ENCODE assay signal across 7 cellular contexts in the genomic region with DNA sequence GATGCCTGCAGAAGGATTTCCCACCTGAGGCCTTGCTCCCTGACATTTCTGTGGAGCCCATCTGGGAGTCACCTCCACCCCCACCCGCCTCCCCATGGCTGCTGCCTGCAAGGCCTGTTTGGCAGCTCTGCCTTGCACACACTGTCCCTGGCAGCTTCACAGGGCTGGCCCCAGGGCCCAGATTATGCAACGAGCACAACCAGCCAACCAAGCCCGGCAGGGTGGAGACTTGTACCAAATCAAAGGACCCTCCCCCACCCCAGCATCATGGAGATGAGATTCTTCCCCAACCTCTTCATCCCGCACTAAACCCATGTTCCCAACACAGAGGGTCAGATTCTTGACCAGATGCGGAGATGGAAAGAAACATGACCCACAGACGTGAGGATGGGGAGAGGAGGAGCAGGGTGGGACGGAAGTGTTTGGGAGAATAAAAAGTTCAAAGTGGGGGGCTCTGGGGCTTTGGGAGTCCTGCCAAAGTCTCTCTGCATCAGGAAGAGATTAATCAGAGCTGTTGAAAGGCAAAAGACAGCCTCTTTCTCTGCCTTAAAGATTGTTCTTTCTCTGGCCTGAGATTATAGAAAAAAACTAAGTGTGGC. TPM values are rescaled to one million over a fixed set of nuclear protein-coding genes. Genes with fewer than 3 reads are reported as not detected.
DNase-seq lines count a peak whose midpoint lies in the region; ATAC-seq, FAIRE-seq and TF ChIP-seq lines count a peak whose summit lies in the region.

No MANE protein-coding gene starts in this region.

- TF ChIP-seq POLR2A in Peyer's patch (IDR thresholded peaks at IDR 0.05) (no peak), GM12892 (IDR thresholded peaks at IDR 0.05; ENCODE audit: low read depth, low read length) (no peak)

- no peak for ATAC-seq in HG03159 (IDR thresholded peaks at IDR 0.05; ENCODE audit: unreplicated experiment)

- H3K36me3 ChIP-seq in GM23248 (ENCODE audit: low read depth) (peaks cover 5% of the 10 kb centered on the region; the same call in 1 of the 2 replicates), Peyer's patch (peaks cover 0 to 41% (median 0%) of the 10 kb centered on the region in 3 donors), neutrophil (peaks cover 33% of the 10 kb centered on the region)

- in situ Hi-C loops in GM23248 (cut with MboI), result no loop called here

- peak overlapping the region; percentile 51 for H3K4me2 ChIP-seq in GM23248 (ENCODE audit: unreplicated experiment)

- H3F3A ChIP-seq in GM23248 (ENCODE audit: insufficient read depth), result peaks cover 44% of the 10 kb centered on the region

- H3K9me2 ChIP-seq in GM23248 (ENCODE audit: insufficient read depth), result no peaks in the 10 kb centered on the region

- H3K27ac ChIP-seq in GM23248, result peak overlapping the region; percentile 69
- H3K27ac ChIP-seq in Peyer's patch, result peak overlapping the region; percentile 75 to 92 (median 92)
- peak overlapping the region; percentile 48 for H3K27ac ChIP-seq in neutrophil

- H3K79me2 ChIP-seq in GM23248 (ENCODE audit: insufficient read depth), result peaks cover 71% of the 10 kb centered on the region

- DNase-seq in GM23248 (peak; percentile 87), Peyer's patch (peak; percentile 40 to 81 (median 68)), fibroblast of gingiva (ENCODE audit: low read depth) (peak; percentile 95), GM12892 (ENCODE audit: insufficient read length) (no peak), NCI-H1092 (lab: John Stamatoyannopoulos, UW) (no peak)

- no peak for FAIRE-seq in GM12892 (lab: Jason Lieb, UNC)

- H4K20me1 ChIP-seq in GM23248 (ENCODE audit: insufficient read depth), result no peaks in the 10 kb centered on the region

- H3K4me3 ChIP-seq in GM23248 (peak overlapping the region; percentile 13; the same call in 1 of the 2 replicates), Peyer's patch (peak overlapping the region in 2 of 4 donors; percentile 23 to 25), neutrophil (ENCODE audit: low read depth in 1 of 2, low read length in 1 of 2) (no peak overlapping the region)

- H3K9me3 ChIP-seq in GM23248 (ENCODE audit: low read depth) (no peaks in the 10 kb centered on the region), Peyer's patch (no peaks in the 10 kb centered on the region), neutrophil (no peaks in the 10 kb centered on the region)

- 12 to 30% methylated on average over 7 of the region's 7 CpGs for WGBS in GM23248 (ENCODE audit: low coverage in 1 of 2, low lambda C conversion rate in 2 of 2, missing lambda C conversion rate in 2 of 2), 2 experiments

- no peak overlapping the region for H2AFZ ChIP-seq in GM23248

- H3K9ac ChIP-seq in GM23248, result peak overlapping the region; percentile 89

- TF ChIP-seq CTCF in Peyer's patch (IDR thresholded peaks at IDR 0.05) (no peak), neutrophil (IDR thresholded peaks at IDR 0.05) (no peak)

- peaks cover 32% of the 10 kb centered on the region for H3K4me1 ChIP-seq in GM23248 (ENCODE audit: insufficient read depth)
- peaks cover 0 to 52% (median 27%) of the 10 kb centered on the region in 4 donors for H3K4me1 ChIP-seq in Peyer's patch
- peaks cover 54% of the 10 kb centered on the region in 2 experiments for H3K4me1 ChIP-seq in neutrophil (ENCODE audit: control insufficient read depth in 1 of 2, insufficient read depth in 1 of 2, low read depth in 1 of 2, low read length in 1 of 2)

- H3K27me3 ChIP-seq in GM23248 (replicated peaks; ENCODE audit: insufficient read depth) (no peaks in the 10 kb centered on the region), Peyer's patch (no peaks in the 10 kb centered on the region), neutrophil (no peaks in the 10 kb centered on the region)

RNA-seq across cellular contexts. Expression of a gene that starts 3.8 kb away (rescaled TPM):
- total RNA-seq in GM23248 (2014; rRNA removed; shearing (Covaris generic)), result 85.1 and 88.5 TPM in 2 replicates
- polyA plus RNA-seq in GM23248 (2016; fragmentation: Nextera tagmentation; extraction: Ambion mirVana), result 28.9 and 29.3 TPM in 2 replicates
- 100 to 1,000 TPM; 124 to 193 (median 151) TPM for total RNA-seq in Peyer's patch
- 47.5 TPM for polyA plus RNA-seq in GM12892 (2012; ENCODE audit: missing spikeins)

RNA-seq across cellular contexts. Expression of a gene that starts 11.2 kb away (rescaled TPM):
- 38.1 and 47.3 TPM in 2 replicates for total RNA-seq in GM23248 (2014; rRNA removed; shearing (Covaris generic))
- polyA plus RNA-seq in GM23248 (2016; fragmentation: Nextera tagmentation; extraction: Ambion mirVana), result 27.6 and 29.2 TPM in 2 replicates
- 100 to 1,000 TPM in 1 of 4 donors, 10 to 100 TPM in 3; 19.6 to 133 (median 51.6) TPM for total RNA-seq in Peyer's patch
- polyA plus RNA-seq in GM12892 (2012; ENCODE audit: missing spikeins), result 27.1 TPM

RNA-seq across cellular contexts. Expression of a gene that starts 11.5 kb away (rescaled TPM):
- 36.2 and 60.5 TPM in 2 replicates for total RNA-seq in GM23248 (2014; rRNA removed; shearing (Covaris generic))
- polyA plus RNA-seq in GM23248 (2016; fragmentation: Nextera tagmentation; extraction: Ambion mirVana), result 178 and 180 TPM in 2 replicates
- 100 to 1,000 TPM in 1 of 4 donors, 10 to 100 TPM in 3; 61.1 to 126 (median 67.3) TPM for total RNA-seq in Peyer's patch
- 119 TPM for polyA plus RNA-seq in GM12892 (2012; ENCODE audit: missing spikeins)

RNA-seq across cellular contexts. Expression of a gene that starts 34.8 kb away (rescaled TPM):
- not detected in 2 replicates for total RNA-seq in GM23248 (2014; rRNA removed; shearing (Covaris generic))
- not detected in 2 replicates for polyA plus RNA-seq in GM23248 (2016; fragmentation: Nextera tagmentation; extraction: Ambion mirVana)
- not detected for total RNA-seq in Peyer's patch
- not detected for polyA plus RNA-seq in GM12892 (2012; ENCODE audit: missing spikeins)

RNA-seq across cellular contexts. Expression of a gene that starts 43.1 kb away (rescaled TPM):
- total RNA-seq in GM23248 (2014; rRNA removed; shearing (Covaris generic)), result not detected in 2 replicates
- polyA plus RNA-seq in GM23248 (2016; fragmentation: Nextera tagmentation; extraction: Ambion mirVana), result not detected in 2 replicates
- not detected for total RNA-seq in Peyer's patch
- not detected for polyA plus RNA-seq in GM12892 (2012; ENCODE audit: missing spikeins)

Comparison
In these comparisons a context has a peak if more than half of its experiments do, and no peak if none do; other contexts are left out.
1. DNase-seq: peak in GM23248 (single experiment), Peyer's patch (3 of 3) and fibroblast of gingiva (single experiment); none in GM12892 (single experiment) and NCI-H1092 (single experiment).
2. Peak in every context shown above with its lines, with median percentiles within 50 percentile points of each other: H3K27ac ChIP-seq.